In genomic region chr3:64799606-64800005, GRCh38 we compare ENCODE assay signal across 19 cellular contexts.
DNase-seq lines count a peak whose midpoint lies in the region; TF ChIP-seq lines count a peak whose summit lies in the region.
"Had no signal": no experiment of that assay in that cellular context is flagged by ENCODE, and none has a peak within 500 bp of the region (broad histone marks: within the 10 kb centered on the region; RNA-seq: fewer than 3 reads in every experiment).

No MANE protein-coding gene starts in this region.

- no CpG with 5 or more reads among the region's 8 CpGs for WGBS in mesendoderm (ENCODE audit: extremely low coverage, insufficient coverage, low lambda C conversion rate)
- WGBS in transverse colon (ENCODE audit: low coverage in 1 of 2), 2 donors: 52 to 56% methylated on average over 3 to 8 of the region's 8 CpGs
- WGBS in testis, 2 donors: 87 to 90% methylated on average over 8 of the region's 8 CpGs

- H3K36me3 ChIP-seq in mesendoderm (ENCODE audit: control insufficient read depth, insufficient read depth, low read length) (no peaks in the 10 kb centered on the region), transverse colon (no peaks in the 10 kb centered on the region), testis (ENCODE audit: low read depth, missing control alignments) (no peaks in the 10 kb centered on the region)
- H3K36me3 ChIP-seq: BE2C had no signal

- H4K5ac ChIP-seq in mesendoderm (ENCODE audit: low read length): no peak overlapping the region

- intact Hi-C loops in transverse colon (cut with DNase I; ENCODE audit: low total_unique reads): no loop called here
- intact Hi-C loops in testis (cut with DNase I; ENCODE audit: low total_unique reads): no loop called here

- no peak for TF ChIP-seq EP300 in transverse colon (IDR thresholded peaks at IDR 0.05; ENCODE audit: low read depth)

- no peak overlapping the region for H3K23ac ChIP-seq in mesendoderm (ENCODE audit: low read length)

- H3K27ac ChIP-seq in mesendoderm (ENCODE audit: low read depth, low read length) (no peak overlapping the region), transverse colon (no peak overlapping the region), testis (no peak overlapping the region)
- H3K27ac ChIP-seq: GM23248, HL-60 had no signal

- no peaks in the 10 kb centered on the region for H3K79me1 ChIP-seq in mesendoderm (ENCODE audit: low read length)

- no peak overlapping the region for H3K4me2 ChIP-seq in mesendoderm (ENCODE audit: low read length)

- H3K56ac ChIP-seq in mesendoderm (ENCODE audit: low read length): no peak overlapping the region

- H3K4me3 ChIP-seq in mesendoderm (ENCODE audit: low read length): no peak overlapping the region
- no peak overlapping the region for H3K4me3 ChIP-seq in transverse colon
- H3K4me3 ChIP-seq in testis: no peak overlapping the region
- H3K4me3 ChIP-seq: GM12878, GM23248 had no signal

- no peak overlapping the region for H3K9ac ChIP-seq in mesendoderm (ENCODE audit: low read length)
- H3K9ac ChIP-seq: GM23248 had no signal

- H4K8ac ChIP-seq in mesendoderm (ENCODE audit: low read depth, low read length): no peak overlapping the region

- in situ Hi-C loops in transverse colon (cut with MboI; ENCODE audit: low pct_ligation_motif_present in 1 of 4, low pct_unique_long_range_greater_than_20kb in 1 of 4, low sequenced_read_pairs in 3 of 4): no loop called here

- H3K4me1 ChIP-seq in mesendoderm (ENCODE audit: control insufficient read depth, low read depth, low read length): peaks cover 13% of the 10 kb centered on the region
- H3K4me1 ChIP-seq in transverse colon: no peaks in the 10 kb centered on the region
- H3K4me1 ChIP-seq in testis: no peaks in the 10 kb centered on the region
- H3K4me1 ChIP-seq: BE2C had no signal

- no peak overlapping the region for H3K18ac ChIP-seq in mesendoderm (ENCODE audit: low read length)

- peak overlapping the region; percentile 43 for H2AK5ac ChIP-seq in mesendoderm (ENCODE audit: low read length)

- H2BK120ac ChIP-seq in mesendoderm (ENCODE audit: low read depth, low read length): no peak overlapping the region

- no peaks in the 10 kb centered on the region for H3K79me2 ChIP-seq in mesendoderm (ENCODE audit: control insufficient read depth, insufficient read depth, low read length)

- no peak overlapping the region for H3K4ac ChIP-seq in mesendoderm (ENCODE audit: low read depth, low read length)

- TF ChIP-seq POLR2A in transverse colon (IDR thresholded peaks at IDR 0.05) (no peak), testis (IDR thresholded peaks at IDR 0.05) (no peak)

- TF ChIP-seq CTCF in transverse colon (IDR thresholded peaks at IDR 0.05) (no peak), testis (IDR thresholded peaks at IDR 0.05) (no peak)

- H2BK5ac ChIP-seq in mesendoderm (ENCODE audit: low read length): no peak overlapping the region

- no peak overlapping the region for H2BK15ac ChIP-seq in mesendoderm (replicated peaks; ENCODE audit: low read depth)

- DNase-seq in NCI-H526 (lab: John Stamatoyannopoulos, UW): peak; percentile 86 to 90
- peak; percentile 49 for DNase-seq in SW480 (ENCODE audit: low spot score)
- no peak for DNase-seq in mesendoderm
- peak; percentile 17 for DNase-seq in transverse colon
- no peak for DNase-seq in NCI-H1105 (lab: John Stamatoyannopoulos, UW)
- DNase-seq in testis: no peak
- DNase-seq: BE2C; C1 segment of cervical spinal cord; CD4-positive, CD25-positive, alpha-beta regulatory T cell; CD8-positive, alpha-beta memory T cell; COR-L47; DMS 273 treated with DMSO at 0.1 percent for 48 hours; DMS53; DND-41; EL; GM23248; HCEC 1CT had no signal

- no peaks in the 10 kb centered on the region for H3K27me3 ChIP-seq in mesendoderm (ENCODE audit: insufficient read depth, low read length, poor library complexity)
- H3K27me3 ChIP-seq in transverse colon: no peaks in the 10 kb centered on the region
- H3K27me3 ChIP-seq in testis: no peaks in the 10 kb centered on the region
- H3K27me3 ChIP-seq: BE2C had no signal

- H3K9me3 ChIP-seq in transverse colon (no peaks in the 10 kb centered on the region), testis (no peaks in the 10 kb centered on the region)
- H3K9me3 ChIP-seq: BE2C had no signal

Comparison
In these comparisons a context has a peak if more than half of its experiments do, and no peak if none do; other contexts are left out.
1. DNase-seq: peak in NCI-H526 (2 of 2), SW480 (single experiment) and transverse colon (single experiment); none in mesendoderm (single experiment), NCI-H1105 (single experiment) and testis (single experiment).